In the genomic region with DNA sequence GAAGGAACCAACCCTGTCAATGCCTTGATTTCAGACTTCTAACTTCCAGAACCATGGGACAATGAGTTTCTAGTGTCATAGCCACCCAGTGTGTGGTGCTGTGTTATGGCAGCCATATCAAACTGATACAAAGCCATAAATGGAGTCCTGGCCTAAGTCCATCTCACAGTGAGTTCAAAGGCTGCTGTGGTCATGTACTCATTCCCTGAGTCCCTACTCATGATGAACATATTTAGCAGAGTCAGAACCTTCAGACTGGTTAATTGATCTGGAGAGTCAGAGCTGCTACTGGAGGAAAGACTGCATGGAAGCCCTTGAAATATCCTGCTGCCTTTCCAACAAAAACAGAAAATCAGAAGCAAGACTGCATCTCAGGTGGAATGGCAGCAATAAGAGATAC, we compare ENCODE assay signal across 18 cellular contexts. TPM values are rescaled to one million over a fixed set of nuclear protein-coding genes. Genes with fewer than 3 reads are reported as not detected.
A peak's percentile ranks its signal among the peaks of the same experiment; 100 is the strongest.
DNase-seq lines count a peak whose midpoint lies in the region; ATAC-seq, FAIRE-seq and TF ChIP-seq lines count a peak whose summit lies in the region.
"Had no signal": no experiment of that assay in that cellular context is flagged by ENCODE, and none has a peak within 500 bp of the region (broad histone marks: within the 10 kb centered on the region; RNA-seq: fewer than 3 reads in every experiment).

No MANE protein-coding gene starts in this region.

- H3K4me2 ChIP-seq in hepatocyte = no peak overlapping the region

- H3K4me1 Mint-ChIP-seq in HFFc6 (ENCODE audit: low read depth) = peaks cover 32% of the 10 kb centered on the region

- TF ChIP-seq CTCF in HFFc6 (IDR thresholded peaks at IDR 0.05) = no peak
- TF ChIP-seq CTCF in hepatocyte (IDR thresholded peaks at IDR 0.05; ENCODE audit: poor library complexity) = no peak
- no peak for TF ChIP-seq CTCF in transverse colon (IDR thresholded peaks at IDR 0.05)
- no peak for TF ChIP-seq CTCF in pancreas (IDR thresholded peaks at IDR 0.05)

- no peak for ATAC-seq in pancreas
- ATAC-seq: K562 had no signal

- peaks cover 7% of the 10 kb centered on the region for H3K4me1 ChIP-seq in hepatocyte (ENCODE audit: insufficient read depth)
- no peaks in the 10 kb centered on the region for H3K4me1 ChIP-seq in transverse colon
- no peaks in the 10 kb centered on the region for H3K4me1 ChIP-seq in pancreas
- H3K4me1 ChIP-seq: BE2C, SJCRH30 had no signal

- H3K79me2 ChIP-seq in hepatocyte = no peaks in the 10 kb centered on the region

- H3K27ac Mint-ChIP-seq in HFFc6 = peak overlapping the region; percentile 30
- H3K27ac Mint-ChIP-seq: CD4-positive, alpha-beta T cell; H9 had no signal

- peak; percentile 19 for DNase-seq in HFFc6
- peak; percentile 55 for DNase-seq in astrocyte of the hippocampus (ENCODE audit: low read depth, low spot score)
- peak; percentile 11 for DNase-seq in hepatocyte (ENCODE audit: low spot score)
- no peak for DNase-seq in transverse colon
- no peak for DNase-seq in NCI-H2107 (lab: John Stamatoyannopoulos, UW)
- no peak for DNase-seq in KBM-7
- no peak for DNase-seq in pancreas
- DNase-seq: ACHN; BE2C; Calu3; CD4-positive, alpha-beta T cell; H9; NCI-H1092; NCI-H1694 treated with DMSO at 0.1 percent for 48 hours; NCI-H748 treated with DMSO at 0.1 percent for 48 hours; SJCRH30 had no signal

- no peaks in the 10 kb centered on the region for H3K36me3 Mint-ChIP-seq in HFFc6 (ENCODE audit: low read depth)

- no peaks in the 10 kb centered on the region for H3K36me3 ChIP-seq in hepatocyte (replicated peaks; ENCODE audit: insufficient read depth, low read depth)
- no peaks in the 10 kb centered on the region for H3K36me3 ChIP-seq in transverse colon
- H3K36me3 ChIP-seq in pancreas = no peaks in the 10 kb centered on the region
- H3K36me3 ChIP-seq: BE2C had no signal

- in situ Hi-C loops in transverse colon (cut with MboI; ENCODE audit: low pct_ligation_motif_present in 1 of 4, low pct_unique_long_range_greater_than_20kb in 1 of 4, low sequenced_read_pairs in 3 of 4) = loop anchor here in 1 of 4 donors (25.0 kb wide), 1 partner anchor 418 kb away; no protein-coding TSS in a partner anchor
- in situ Hi-C loops in KBM-7 (cut with MboI; ENCODE audit: low pct_unique_long_range_greater_than_20kb, low sequenced_read_pairs) = no loop called here

- intact Hi-C loops in transverse colon (cut with DNase I; ENCODE audit: low total_unique reads) (no loop called here), pancreas (cut with DNase I) (no loop called here)

- H3K9me3 ChIP-seq in hepatocyte (ENCODE audit: low read depth) = no peaks in the 10 kb centered on the region
- no peaks in the 10 kb centered on the region for H3K9me3 ChIP-seq in transverse colon
- no peaks in the 10 kb centered on the region for H3K9me3 ChIP-seq in pancreas
- H3K9me3 ChIP-seq: BE2C had no signal

- no peaks in the 10 kb centered on the region for H3K9me3 Mint-ChIP-seq in HFFc6
- H3K9me3 Mint-ChIP-seq: H9 had no signal

- H4K20me1 ChIP-seq in hepatocyte (ENCODE audit: insufficient read depth, poor library complexity, severe bottlenecking) = no peaks in the 10 kb centered on the region

- no peak for FAIRE-seq in pancreas (lab: Jason Lieb, UNC)
- FAIRE-seq: K562 had no signal

- no peak for TF ChIP-seq EP300 in transverse colon (IDR thresholded peaks at IDR 0.05; ENCODE audit: low read depth)

- H3K9me2 ChIP-seq in hepatocyte (replicated peaks; ENCODE audit: insufficient read depth) = no peaks in the 10 kb centered on the region

- H2AFZ ChIP-seq in hepatocyte = no peak overlapping the region

- H3K4me3 ChIP-seq in hepatocyte = no peak overlapping the region
- no peak overlapping the region for H3K4me3 ChIP-seq in transverse colon
- H3K4me3 ChIP-seq in pancreas = no peak overlapping the region
- H3K4me3 ChIP-seq: K562, SJCRH30 had no signal

- H3K4me3 Mint-ChIP-seq in HFFc6 = no peak overlapping the region
- H3K4me3 Mint-ChIP-seq: CD4-positive, alpha-beta T cell; H9 had no signal

- no peak for TF ChIP-seq POLR2A in transverse colon (IDR thresholded peaks at IDR 0.05)

- no peak overlapping the region for H3K27ac ChIP-seq in hepatocyte
- H3K27ac ChIP-seq in transverse colon = no peak overlapping the region
- no peak overlapping the region for H3K27ac ChIP-seq in pancreas
- H3K27ac ChIP-seq: SJCRH30 had no signal

- no peaks in the 10 kb centered on the region for H3K27me3 Mint-ChIP-seq in HFFc6 (ENCODE audit: insufficient read depth)

- H3K27me3 ChIP-seq in hepatocyte (no peaks in the 10 kb centered on the region), transverse colon (no peaks in the 10 kb centered on the region), pancreas (no peaks in the 10 kb centered on the region)
- H3K27me3 ChIP-seq: BE2C, SJCRH30 had no signal

RNA-seq across cellular contexts. Expression of a gene that starts 39.2 kb away (rescaled TPM):
- not detected for total RNA-seq in HFFc6 (2021; fragmentation: NEBNext Ultra II Directional; extraction: Animal tissue kit (Norgen Biotek cat#: 25700))
- total RNA-seq in hepatocyte = not detected in 2 replicates
- not detected in 2 replicates for polyA plus RNA-seq in hepatocyte
- not detected for total RNA-seq in transverse colon
- not detected for total RNA-seq in pancreas
- polyA plus RNA-seq in pancreas = not detected
- total RNA-seq: Calu3; CD4-positive, alpha-beta T cell; H9; K562; MCF 10A; SJCRH30 had no signal
- polyA plus RNA-seq: K562 had no signal

Comparison
In these comparisons a context has a peak if more than half of its experiments do, and no peak if none do; other contexts are left out.
1. DNase-seq: peak in HFFc6 (single experiment), astrocyte of the hippocampus (single experiment) and hepatocyte (single experiment); none in transverse colon (single experiment), NCI-H2107 (single experiment), KBM-7 (single experiment) and pancreas (0 of 6).